ENCODE assay signal across 1 cellular context in genomic region chr15:52139599-52140462, GRCh38.
TF ChIP-seq lines count a peak whose summit lies in the region.

No MANE protein-coding gene starts in this region.

TF ChIP-seq in HepG2, 621 proteins besides CTCF, POLR2A, EP300 and RAD21 (continued from another document and continues in another):
- TF ChIP-seq ZNF704 (CRISPR knock-in tag; IDR thresholded peaks at IDR 0.05; ENCODE audit: borderline replicate concordance) (no peak), HMG20B (CRISPR knock-in tag; conservative IDR thresholded peaks at IDR 0.05) (no peak), BHLHE40 (IDR thresholded peaks at IDR 0.05; ENCODE audit: low read length) (no peak), NFKBIZ (CRISPR knock-in tag; IDR thresholded peaks at IDR 0.05) (no peak), ZNF598 (CRISPR knock-in tag; IDR thresholded peaks at IDR 0.05; ENCODE audit: borderline replicate concordance) (0 out of 2 replicates have a peak, but pooled peaks have one; percentile 14), HIVEP1 (CRISPR knock-in tag; IDR thresholded peaks at IDR 0.05) (no peak), ZNF773 (CRISPR knock-in tag; IDR thresholded peaks at IDR 0.05; ENCODE audit: borderline replicate concordance) (no peak), TEAD2 (CRISPR knock-in tag; IDR thresholded peaks at IDR 0.05) (no peak), HNRNPLL (IDR thresholded peaks at IDR 0.05; ENCODE audit: low read depth, low read length, poor library complexity, severe bottlenecking) (no peak), MTF1 (CRISPR knock-in tag; IDR thresholded peaks at IDR 0.05) (no peak), TAF15 (IDR thresholded peaks at IDR 0.05; ENCODE audit: low read depth, low read length, poor library complexity, severe bottlenecking) (no peak), ZSCAN30 (CRISPR knock-in tag; IDR thresholded peaks at IDR 0.05) (no peak), FOXP1 (IDR thresholded peaks at IDR 0.05) (no peak), FOXP1 (CRISPR knock-in tag; IDR thresholded peaks at IDR 0.05) (0 out of 2 replicates have a peak, but pooled peaks have one; percentile 21), TRAFD1 (CRISPR knock-in tag; IDR thresholded peaks at IDR 0.05; ENCODE audit: borderline replicate concordance) (no peak), HDAC2 (CRISPR knock-in tag; IDR thresholded peaks at IDR 0.05) (0 out of 2 replicates have a peak, but pooled peaks have one; percentile 55), RARA (CRISPR knock-in tag; IDR thresholded peaks at IDR 0.05) (no peak), NFIB (CRISPR knock-in tag; IDR thresholded peaks at IDR 0.05; ENCODE audit: borderline replicate concordance) (no peak), ZNF549 (CRISPR knock-in tag; IDR thresholded peaks at IDR 0.05) (no peak), TP53 (CRISPR knock-in tag; conservative IDR thresholded peaks at IDR 0.05) (0 out of 2 replicates have a peak, but pooled peaks have one; percentile 52), GATAD2A (CRISPR knock-in tag; IDR thresholded peaks at IDR 0.05) (peak; percentile 48; the same call in 1 of the 2 replicates), FOXA3 (CRISPR knock-in tag; IDR thresholded peaks at IDR 0.05) (peak; percentile 55), SSRP1 (CRISPR knock-in tag; IDR thresholded peaks at IDR 0.05) (no peak), SMAD3 (CRISPR knock-in tag; IDR thresholded peaks at IDR 0.05) (no peak), ZBTB2 (CRISPR knock-in tag; IDR thresholded peaks at IDR 0.05; ENCODE audit: low read depth) (no peak), ZNF431 (CRISPR knock-in tag; IDR thresholded peaks at IDR 0.05; ENCODE audit: borderline replicate concordance, low read depth) (no peak), ZNF567 (CRISPR knock-in tag; IDR thresholded peaks at IDR 0.05; ENCODE audit: borderline replicate concordance) (no peak), ZNF569 (CRISPR knock-in tag; IDR thresholded peaks at IDR 0.05; ENCODE audit: borderline replicate concordance) (no peak), MTF2 (CRISPR knock-in tag; IDR thresholded peaks at IDR 0.05; ENCODE audit: borderline replicate concordance) (no peak), TCF12 (IDR thresholded peaks at IDR 0.05) (no peak), TCF12 (CRISPR knock-in tag; IDR thresholded peaks at IDR 0.05) (no peak), SAP130 (CRISPR knock-in tag; IDR thresholded peaks at IDR 0.05; ENCODE audit: low read depth) (peak; percentile 33; the same call in 1 of the 2 replicates), RORA (CRISPR knock-in tag; IDR thresholded peaks at IDR 0.05) (no peak), FOXO1 (CRISPR knock-in tag; IDR thresholded peaks at IDR 0.05) (peak; percentile 81), CBX5 (CRISPR knock-in tag; IDR thresholded peaks at IDR 0.05; ENCODE audit: borderline replicate concordance) (peak; percentile 36; the same call in 1 of the 2 replicates), SP5 (CRISPR knock-in tag; IDR thresholded peaks at IDR 0.05; ENCODE audit: borderline replicate concordance, low read depth) (no peak), FOXP4 (CRISPR knock-in tag; IDR thresholded peaks at IDR 0.05) (0 out of 2 replicates have a peak, but pooled peaks have one; percentile 57), CSRNP1 (CRISPR knock-in tag; IDR thresholded peaks at IDR 0.05) (no peak), NR3C1 (CRISPR knock-in tag; IDR thresholded peaks at IDR 0.05) (no peak), ZFP37 (CRISPR knock-in tag; IDR thresholded peaks at IDR 0.05; ENCODE audit: borderline replicate concordance) (0 out of 2 replicates have a peak, but pooled peaks have one; percentile 37), ZNF556 (CRISPR knock-in tag; IDR thresholded peaks at IDR 0.05; ENCODE audit: borderline replicate concordance) (no peak)
- TF ChIP-seq, protein P1, sequence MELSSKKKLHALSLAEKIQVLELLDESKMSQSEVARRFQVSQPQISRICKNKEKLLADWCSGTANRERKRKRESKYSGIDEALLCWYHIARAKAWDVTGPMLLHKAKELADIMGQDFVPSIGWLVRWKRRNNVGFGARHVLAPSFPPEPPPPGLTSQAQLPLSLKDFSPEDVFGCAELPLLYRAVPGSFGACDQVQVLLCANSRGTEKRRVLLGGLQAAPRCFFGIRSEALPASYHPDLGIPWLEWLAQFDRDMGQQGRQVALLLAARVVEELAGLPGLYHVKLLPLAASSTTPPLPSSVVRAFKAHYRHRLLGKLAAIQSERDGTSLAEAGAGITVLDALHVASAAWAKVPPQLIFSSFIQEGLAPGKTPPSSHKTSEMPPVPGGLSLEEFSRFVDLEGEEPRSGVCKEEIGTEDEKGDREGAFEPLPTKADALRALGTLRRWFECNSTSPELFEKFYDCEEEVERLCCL (CRISPR knock-in tag; IDR thresholded peaks at IDR 0.05; ENCODE audit: borderline replicate concordance) = no peak
- TF ChIP-seq, protein P2, sequence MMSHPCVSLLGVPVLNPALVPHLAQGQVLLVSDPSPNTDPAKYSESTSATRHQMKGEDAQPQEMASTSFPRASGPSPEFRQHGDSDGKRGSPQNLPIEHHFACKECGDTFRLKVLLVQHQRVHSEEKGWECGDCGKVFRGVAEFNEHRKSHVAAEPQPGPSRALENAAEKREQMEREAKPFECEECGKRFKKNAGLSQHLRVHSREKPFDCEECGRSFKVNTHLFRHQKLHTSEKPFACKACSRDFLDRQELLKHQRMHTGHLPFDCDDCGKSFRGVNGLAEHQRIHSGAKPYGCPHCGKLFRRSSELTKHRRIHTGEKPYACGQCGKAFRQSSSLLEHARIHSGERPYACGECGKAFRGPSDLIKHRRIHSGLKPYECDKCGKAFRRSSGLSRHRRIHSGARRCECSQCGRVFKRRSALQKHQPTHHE (CRISPR knock-in tag; IDR thresholded peaks at IDR 0.05; ENCODE audit: borderline replicate concordance) = no peak
- TF ChIP-seq, protein P3, sequence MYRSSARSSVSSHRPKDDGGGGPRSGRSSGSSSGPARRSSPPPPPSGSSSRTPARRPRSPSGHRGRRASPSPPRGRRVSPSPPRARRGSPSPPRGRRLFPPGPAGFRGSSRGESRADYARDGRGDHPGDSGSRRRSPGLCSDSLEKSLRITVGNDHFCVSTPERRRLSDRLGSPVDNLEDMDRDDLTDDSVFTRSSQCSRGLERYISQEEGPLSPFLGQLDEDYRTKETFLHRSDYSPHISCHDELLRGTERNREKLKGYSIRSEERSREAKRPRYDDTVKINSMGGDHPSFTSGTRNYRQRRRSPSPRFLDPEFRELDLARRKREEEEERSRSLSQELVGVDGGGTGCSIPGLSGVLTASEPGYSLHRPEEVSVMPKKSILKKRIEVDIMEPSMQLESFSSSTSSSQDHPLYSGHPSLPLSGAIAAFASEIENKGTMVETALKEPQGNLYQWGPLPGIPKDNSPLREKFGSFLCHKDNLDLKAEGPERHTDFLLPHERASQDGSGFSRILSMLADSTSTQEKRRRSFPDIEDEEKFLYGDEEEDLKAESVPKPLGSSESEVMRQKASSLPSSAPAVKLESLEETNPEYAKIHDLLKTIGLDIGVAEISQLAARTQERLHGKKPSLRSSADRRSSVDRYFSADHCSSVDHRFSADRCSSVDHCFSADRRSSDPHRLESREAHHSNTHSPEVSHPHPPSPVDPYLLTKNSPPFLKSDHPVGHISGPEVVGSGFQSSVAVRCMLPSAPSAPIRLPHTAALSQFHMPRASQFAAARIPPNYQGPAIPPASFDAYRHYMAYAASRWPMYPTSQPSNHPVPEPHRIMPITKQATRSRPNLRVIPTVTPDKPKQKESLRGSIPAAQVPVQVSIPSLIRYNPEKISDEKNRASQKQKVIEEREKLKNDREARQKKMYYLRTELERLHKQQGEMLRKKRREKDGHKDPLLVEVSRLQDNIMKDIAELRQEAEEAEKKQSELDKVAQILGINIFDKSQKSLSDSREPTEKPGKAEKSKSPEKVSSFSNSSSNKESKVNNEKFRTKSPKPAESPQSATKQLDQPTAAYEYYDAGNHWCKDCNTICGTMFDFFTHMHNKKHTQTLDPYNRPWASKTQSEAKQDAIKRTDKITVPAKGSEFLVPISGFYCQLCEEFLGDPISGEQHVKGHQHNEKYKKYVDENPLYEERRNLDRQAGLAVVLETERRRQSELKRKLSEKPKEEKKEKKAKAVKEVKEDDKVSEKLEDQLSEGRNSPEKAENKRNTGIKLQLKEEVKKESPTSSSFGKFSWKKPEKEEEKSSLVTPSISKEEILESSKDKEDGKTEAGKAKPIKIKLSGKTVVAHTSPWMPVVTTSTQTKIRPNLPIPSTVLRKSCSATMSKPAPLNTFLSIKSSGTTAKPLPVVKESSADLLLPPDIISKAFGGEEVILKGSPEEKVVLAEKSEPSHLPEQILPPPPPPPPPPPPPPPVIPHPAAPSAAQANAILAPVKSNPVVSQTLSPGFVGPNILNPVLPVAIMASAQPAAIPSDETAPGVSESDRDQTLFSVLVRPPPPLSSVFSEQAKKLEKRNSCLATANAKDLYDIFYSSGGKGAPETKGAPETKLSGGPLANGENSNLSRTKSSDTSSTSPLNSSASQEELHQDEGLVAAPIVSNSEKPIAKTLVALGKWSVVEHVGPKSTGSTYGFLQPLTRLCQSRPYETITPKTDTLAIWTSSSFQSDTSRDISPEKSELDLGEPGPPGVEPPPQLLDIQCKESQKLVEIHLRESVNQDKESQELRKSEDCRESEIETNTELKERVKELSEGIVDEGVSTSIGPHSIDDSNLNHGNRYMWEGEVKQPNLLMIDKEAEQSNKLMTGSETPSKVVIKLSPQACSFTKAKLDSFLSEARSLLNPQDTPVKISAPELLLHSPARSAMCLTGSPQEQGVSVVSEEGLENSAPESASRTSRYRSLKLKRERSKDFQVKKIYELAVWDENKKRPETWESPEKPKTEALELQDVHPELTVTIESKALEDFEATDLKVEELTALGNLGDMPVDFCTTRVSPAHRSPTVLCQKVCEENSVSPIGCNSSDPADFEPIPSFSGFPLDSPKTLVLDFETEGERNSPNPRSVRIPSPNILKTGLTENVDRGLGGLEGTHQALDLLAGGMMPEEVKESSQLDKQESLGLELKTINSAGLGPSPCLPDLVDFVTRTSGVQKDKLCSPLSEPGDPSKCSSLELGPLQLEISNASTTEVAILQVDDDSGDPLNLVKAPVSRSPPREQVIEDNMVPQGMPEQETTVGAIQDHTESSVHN (CRISPR knock-in tag; IDR thresholded peaks at IDR 0.05) = no peak
